In the genomic region with DNA sequence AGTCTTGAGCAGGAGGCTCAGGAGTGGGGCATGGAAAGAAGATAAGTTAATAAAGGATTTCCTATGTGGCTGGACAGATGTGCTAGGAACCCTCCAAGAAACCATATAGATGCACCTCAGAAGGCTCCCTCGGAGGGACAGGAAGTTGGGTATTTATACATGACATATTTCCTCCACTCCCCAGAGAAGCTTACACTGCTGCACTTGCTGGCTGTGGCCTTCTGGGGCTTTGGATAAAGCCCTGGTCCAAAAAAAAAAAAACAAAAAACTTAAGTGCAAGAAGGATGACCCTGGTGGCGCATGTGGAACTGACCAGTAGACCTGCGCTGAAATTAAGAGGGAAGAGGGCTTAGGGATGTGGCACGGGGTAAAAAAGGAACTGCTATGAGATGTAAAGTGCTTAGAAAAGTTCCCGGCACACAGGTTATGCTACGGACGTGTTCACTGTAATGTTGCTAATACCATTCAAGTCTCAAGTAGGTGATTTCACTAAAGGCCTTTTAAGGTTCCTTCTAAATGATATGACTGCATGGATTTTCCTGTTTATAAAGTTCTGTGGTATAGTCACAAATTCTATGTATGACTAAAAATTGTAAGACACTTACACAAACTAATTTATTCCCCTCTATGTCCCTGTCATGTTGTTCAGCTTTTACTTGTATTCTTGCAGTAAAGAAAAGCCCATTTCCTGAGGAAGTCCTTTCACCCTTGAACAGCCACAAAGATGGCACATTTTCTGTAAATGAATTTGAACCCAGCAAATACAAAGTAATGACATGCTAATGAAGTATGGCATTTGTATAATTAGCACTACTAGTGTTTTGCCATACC, we compare ENCODE assay signal across 1 cellular context.
TF ChIP-seq lines count a peak whose summit lies in the region.

No MANE protein-coding gene starts in this region.

TF ChIP-seq in IMR-90, 13 proteins besides CTCF, POLR2A, EP300 and RAD21:
- TF ChIP-seq CHD1 (IDR thresholded peaks at IDR 0.05; ENCODE audit: low read depth, low read length) = no peak
- no peak for TF ChIP-seq FOS (IDR thresholded peaks at IDR 0.05; ENCODE audit: low read depth, low read length)
- TF ChIP-seq SMC3 (IDR thresholded peaks at IDR 0.05; ENCODE audit: low read depth, low read length) = no peak
- no peak for TF ChIP-seq NFE2L2 (IDR thresholded peaks at IDR 0.05; ENCODE audit: low read depth, low read length)
- TF ChIP-seq RFX5 (IDR thresholded peaks at IDR 0.05; ENCODE audit: low read depth, low read length) = no peak
- TF ChIP-seq BHLHE40 (IDR thresholded peaks at IDR 0.05; ENCODE audit: low read depth, low read length) = no peak
- TF ChIP-seq CEBPB (IDR thresholded peaks at IDR 0.05; ENCODE audit: low read depth, low read length) = no peak
- TF ChIP-seq, protein P1, sequence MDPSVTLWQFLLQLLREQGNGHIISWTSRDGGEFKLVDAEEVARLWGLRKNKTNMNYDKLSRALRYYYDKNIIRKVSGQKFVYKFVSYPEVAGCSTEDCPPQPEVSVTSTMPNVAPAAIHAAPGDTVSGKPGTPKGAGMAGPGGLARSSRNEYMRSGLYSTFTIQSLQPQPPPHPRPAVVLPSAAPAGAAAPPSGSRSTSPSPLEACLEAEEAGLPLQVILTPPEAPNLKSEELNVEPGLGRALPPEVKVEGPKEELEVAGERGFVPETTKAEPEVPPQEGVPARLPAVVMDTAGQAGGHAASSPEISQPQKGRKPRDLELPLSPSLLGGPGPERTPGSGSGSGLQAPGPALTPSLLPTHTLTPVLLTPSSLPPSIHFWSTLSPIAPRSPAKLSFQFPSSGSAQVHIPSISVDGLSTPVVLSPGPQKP (IDR thresholded peaks at IDR 0.05; ENCODE audit: borderline replicate concordance, low read depth, low read length) = no peak
- no peak for TF ChIP-seq MXI1 (IDR thresholded peaks at IDR 0.05; ENCODE audit: borderline replicate concordance, low read depth, low read length)
- no peak for TF ChIP-seq MAZ (IDR thresholded peaks at IDR 0.05; ENCODE audit: borderline replicate concordance, low read depth, low read length)
- TF ChIP-seq RCOR1 (IDR thresholded peaks at IDR 0.05; ENCODE audit: insufficient replicate concordance, low read length) = no peak
- no peak for TF ChIP-seq MAFK (IDR thresholded peaks at IDR 0.05; ENCODE audit: low read depth, low read length)
- TF ChIP-seq, protein P2, sequence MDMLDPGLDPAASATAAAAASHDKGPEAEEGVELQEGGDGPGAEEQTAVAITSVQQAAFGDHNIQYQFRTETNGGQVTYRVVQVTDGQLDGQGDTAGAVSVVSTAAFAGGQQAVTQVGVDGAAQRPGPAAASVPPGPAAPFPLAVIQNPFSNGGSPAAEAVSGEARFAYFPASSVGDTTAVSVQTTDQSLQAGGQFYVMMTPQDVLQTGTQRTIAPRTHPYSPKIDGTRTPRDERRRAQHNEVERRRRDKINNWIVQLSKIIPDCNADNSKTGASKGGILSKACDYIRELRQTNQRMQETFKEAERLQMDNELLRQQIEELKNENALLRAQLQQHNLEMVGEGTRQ (IDR thresholded peaks at IDR 0.05; ENCODE audit: low read depth, low read length) = no peak
